Comparison of ENCODE assay signal across 8 cellular contexts in genomic region chrX:85004255-85004654, GRCh38. TPM values are rescaled to one million over a fixed set of nuclear protein-coding genes. Genes with fewer than 3 reads are reported as not detected.
A peak's percentile ranks its signal among the peaks of the same experiment; 100 is the strongest.
DNase-seq lines count a peak whose midpoint lies in the region; ATAC-seq and TF ChIP-seq lines count a peak whose summit lies in the region.

No MANE protein-coding gene starts in this region.

- peak overlapping the region; percentile 80 for H3K9ac ChIP-seq in HUES48 (ENCODE audit: low read depth, low read length)

- WGBS in thyroid gland, 2 donors, result 4 to 9% methylated on average over 11 of the region's 11 CpGs

- H3K9me3 ChIP-seq in HUES48 (ENCODE audit: control insufficient read depth, insufficient read depth, low read length) (peaks cover 6% of the 10 kb centered on the region), thyroid gland (no peaks in the 10 kb centered on the region)

- H3K4me1 ChIP-seq in HUES48 (ENCODE audit: control insufficient read depth, insufficient read depth, low read length), result no peaks in the 10 kb centered on the region
- peaks cover 0 to 4% of the 10 kb centered on the region in 2 donors for H3K4me1 ChIP-seq in thyroid gland

- H3K4me3 ChIP-seq in HUES48 (ENCODE audit: low read depth, low read length), result peak overlapping the region; percentile 85
- H3K4me3 ChIP-seq in astrocyte of the cerebellum (ENCODE audit: low read depth, low read length), result peak overlapping the region; percentile 67
- H3K4me3 ChIP-seq in thyroid gland (replicated peaks in 1 of 3), result peak overlapping the region; percentile 6 to 68 (median 27)

- DNase-seq in astrocyte of the cerebellum (ENCODE audit: low read depth) (no peak), left colon (no peak), thyroid gland (no peak), amygdala (lab: John Stamatoyannopoulos, UW) (no peak), hepatic stellate cell (ENCODE audit: low spot score) (no peak)

- ATAC-seq in GM18511 (IDR thresholded peaks at IDR 0.05; ENCODE audit: unreplicated experiment) (peak; percentile 8), left colon (peak; percentile 22), HG03565 (IDR thresholded peaks at IDR 0.05; ENCODE audit: unreplicated experiment) (no peak)

- in situ Hi-C loops in astrocyte of the cerebellum (cut with HindIII; ENCODE audit: low sequenced_read_pairs), result no loop called here

- TF ChIP-seq CTCF in astrocyte of the cerebellum (IDR thresholded peaks at IDR 0.05; ENCODE audit: low read depth, low read length, missing control alignments) (no peak), thyroid gland (IDR thresholded peaks at IDR 0.05) (no peak)

- TF ChIP-seq POLR2A in thyroid gland (IDR thresholded peaks at IDR 0.05), result no peak

- H3K36me3 ChIP-seq in HUES48 (ENCODE audit: control insufficient read depth, insufficient read depth, low read length), result no peaks in the 10 kb centered on the region
- no peaks in the 10 kb centered on the region for H3K36me3 ChIP-seq in thyroid gland

- H3K27ac ChIP-seq in HUES48 (ENCODE audit: low read depth, low read length) (no peak overlapping the region), thyroid gland (peak overlapping the region in 2 of 3 donors; percentile 46 to 64)

- H3K27me3 ChIP-seq in HUES48 (ENCODE audit: control insufficient read depth, insufficient read depth, low read length) (no peaks in the 10 kb centered on the region), thyroid gland (no peaks in the 10 kb centered on the region)

- intact Hi-C loops in left colon (cut with DNase I, micrococcal nuclease) (no loop called here), thyroid gland (cut with DNase I) (no loop called here)

RNA-seq across cellular contexts. Expression of gene APOOL, which starts 0.6 kb away (rescaled TPM):
- total RNA-seq in left colon (10 to 100 TPM; 22.8 to 24.4 TPM), thyroid gland (10 to 100 TPM; 13.4 to 21.6 (median 16.2) TPM)

Comparison
In these comparisons a context has a peak if more than half of its experiments do, and no peak if none do; other contexts are left out.
1. H3K4me3 ChIP-seq: peak in every context shown above with its lines; median percentile 85 in HUES48; 67 in astrocyte of the cerebellum; 27 in thyroid gland.